ENCODE assay signal across 18 cellular contexts in the genomic region with DNA sequence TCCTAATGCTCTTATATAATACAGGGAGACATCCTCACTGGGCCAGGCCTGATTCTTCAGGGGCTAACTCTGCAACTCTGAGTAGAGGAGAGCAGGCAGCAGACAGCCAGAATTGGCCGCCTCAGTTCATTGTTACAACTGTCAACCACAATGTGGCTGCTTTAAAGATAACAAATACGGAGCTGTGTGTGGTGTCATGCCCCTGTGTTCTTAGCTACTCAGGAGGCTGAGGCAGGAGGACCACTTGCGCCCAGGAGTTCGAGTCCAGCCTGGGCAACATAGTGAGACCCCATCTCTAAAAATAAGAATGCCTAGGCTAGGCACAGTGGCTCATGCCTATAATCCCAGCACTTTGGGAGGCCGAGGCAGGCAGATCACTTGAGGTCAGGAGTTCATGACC. TPM values are rescaled to one million over a fixed set of nuclear protein-coding genes. Genes with fewer than 3 reads are reported as not detected.
DNase-seq lines count a peak whose midpoint lies in the region; ATAC-seq and TF ChIP-seq lines count a peak whose summit lies in the region.
"Had no signal": no experiment of that assay in that cellular context is flagged by ENCODE, and none has a peak within 500 bp of the region (broad histone marks: within the 10 kb centered on the region; RNA-seq: fewer than 3 reads in every experiment).

No MANE protein-coding gene starts in this region.

- peaks cover 28% of the 10 kb centered on the region for H3K4me1 ChIP-seq in OCI-LY7 (ENCODE audit: insufficient read depth, low read length, poor library complexity, severe bottlenecking)

- peaks cover 30% of the 10 kb centered on the region for H3K36me3 Mint-ChIP-seq in activated naive CD4-positive, alpha-beta T cell treated with anti-CD3 and anti-CD28 coated beads for 36 hours (ENCODE audit: low read depth)
- peaks cover 46% of the 10 kb centered on the region for H3K36me3 Mint-ChIP-seq in activated naive CD8-positive, alpha-beta T cell treated with anti-CD3 and anti-CD28 coated beads, Interleukin-2, amount 10 ng/mL, durations not matched to agents 7 days and 5 days

- CTCF ChIA-PET in activated naive CD4-positive, alpha-beta T cell treated with anti-CD3 and anti-CD28 coated beads for 36 hours (lab: Charles Lee), result interaction anchor here (4.2 kb wide), 1 partner anchor 27 kb away, joined by 17 read pairs; no protein-coding TSS in a partner anchor
- CTCF ChIA-PET in OCI-LY7 (lab: Charles Lee; ENCODE audit: unreplicated experiment), result no interaction called here

- no peaks in the 10 kb centered on the region for H3K9me3 ChIP-seq in OCI-LY7 (ENCODE audit: low read length)

- peaks cover 31% of the 10 kb centered on the region for H3K79me2 ChIP-seq in OCI-LY7 (ENCODE audit: insufficient read depth, low read depth, low read length)

- no peak overlapping the region for H3K27ac ChIP-seq in OCI-LY7 (ENCODE audit: low read depth, low read length, poor library complexity, severe bottlenecking)

- no peaks in the 10 kb centered on the region for H3K9me3 Mint-ChIP-seq in activated naive CD4-positive, alpha-beta T cell treated with anti-CD3 and anti-CD28 coated beads for 36 hours
- no peaks in the 10 kb centered on the region for H3K9me3 Mint-ChIP-seq in activated naive CD8-positive, alpha-beta T cell treated with anti-CD3 and anti-CD28 coated beads, Interleukin-2, amount 10 ng/mL, durations not matched to agents 7 days and 5 days
- no peaks in the 10 kb centered on the region for H3K9me3 Mint-ChIP-seq in stimulated activated naive CD8-positive, alpha-beta T cell treated with anti-CD3 and anti-CD28 coated beads, Interleukin-15, amount 100 ng/mL, for 72 hours

- intact Hi-C loops in activated naive CD4-positive, alpha-beta T cell treated with anti-CD3 and anti-CD28 coated beads for 36 hours (cut with micrococcal nuclease), result loop anchor here (1.0 to 2.0 kb wide), 2 partner anchors 34 to 127 kb away; a partner anchor contains a TSS
- intact Hi-C loops in OCI-LY7 (cut with micrococcal nuclease; ENCODE audit: unreplicated experiment), result no loop called here

- H3K27ac Mint-ChIP-seq in activated naive CD4-positive, alpha-beta T cell treated with anti-CD3 and anti-CD28 coated beads for 36 hours, result peak overlapping the region; percentile 41
- H3K27ac Mint-ChIP-seq in activated naive CD8-positive, alpha-beta T cell treated with anti-CD3 and anti-CD28 coated beads, Interleukin-2, amount 10 ng/mL, durations not matched to agents 7 days and 5 days, result peak overlapping the region; percentile 99
- peak overlapping the region; percentile 93 to 99 for H3K27ac Mint-ChIP-seq in stimulated activated naive CD8-positive, alpha-beta T cell treated with anti-CD3 and anti-CD28 coated beads, Interleukin-15, amount 100 ng/mL, for 72 hours

- H4K20me1 ChIP-seq in OCI-LY7 (ENCODE audit: insufficient read depth, low read length), result no peaks in the 10 kb centered on the region

- H3K36me3 ChIP-seq in OCI-LY7 (ENCODE audit: insufficient read depth, low read length), result peaks cover 67% of the 10 kb centered on the region

- peaks cover 44% of the 10 kb centered on the region for H3K4me1 Mint-ChIP-seq in activated naive CD4-positive, alpha-beta T cell treated with anti-CD3 and anti-CD28 coated beads for 36 hours (ENCODE audit: low read depth)
- peaks cover 34% of the 10 kb centered on the region for H3K4me1 Mint-ChIP-seq in activated naive CD8-positive, alpha-beta T cell treated with anti-CD3 and anti-CD28 coated beads, Interleukin-2, amount 10 ng/mL, durations not matched to agents 7 days and 5 days
- H3K4me1 Mint-ChIP-seq in stimulated activated naive CD8-positive, alpha-beta T cell treated with anti-CD3 and anti-CD28 coated beads, Interleukin-15, amount 100 ng/mL, for 72 hours, result peaks cover 46% of the 10 kb centered on the region

- POLR2A ChIA-PET in OCI-LY7 (lab: Charles Lee), result interaction anchor here (0.6 to 2.0 kb wide), 2 partner anchors 31 to 34 kb away, joined by 3 to 7 read pairs; a partner anchor contains a TSS
- POLR2A ChIA-PET in activated naive CD8-positive, alpha-beta T cell treated with anti-CD3 and anti-CD28 coated beads, Interleukin-2, amount 10 ng/mL, durations not matched to agents 7 days and 5 days (lab: Charles Lee), result interaction anchor here (0.8 to 3.7 kb wide), 8 partner anchors 17 to 464 kb away, joined by 3 to 30 read pairs (median 10); a partner anchor contains a TSS

- peak overlapping the region; percentile 90 for H3K4me2 ChIP-seq in OCI-LY7 (ENCODE audit: low read length)

- peak; percentile 45 for ATAC-seq in activated naive CD8-positive, alpha-beta T cell treated with anti-CD3 and anti-CD28 coated beads, Interleukin-2, amount 10 ng/mL, durations not matched to agents 7 days and 5 days (ENCODE audit: low read depth)
- peak; percentile 32 for ATAC-seq in stimulated activated naive CD8-positive, alpha-beta T cell treated with anti-CD3 and anti-CD28 coated beads, Interleukin-15, amount 100 ng/mL, for 72 hours
- no peak for ATAC-seq in HG02763 (IDR thresholded peaks at IDR 0.05; ENCODE audit: unreplicated experiment)
- ATAC-seq: PC-3, sciatic nerve had no signal

- peak overlapping the region; percentile 98 for H3K4me3 Mint-ChIP-seq in activated naive CD4-positive, alpha-beta T cell treated with anti-CD3 and anti-CD28 coated beads for 36 hours
- peak overlapping the region; percentile 99 for H3K4me3 Mint-ChIP-seq in activated naive CD8-positive, alpha-beta T cell treated with anti-CD3 and anti-CD28 coated beads, Interleukin-2, amount 10 ng/mL, durations not matched to agents 7 days and 5 days
- peak overlapping the region; percentile 78 to 92 for H3K4me3 Mint-ChIP-seq in stimulated activated naive CD8-positive, alpha-beta T cell treated with anti-CD3 and anti-CD28 coated beads, Interleukin-15, amount 100 ng/mL, for 72 hours

- no peak for TF ChIP-seq CTCF in OCI-LY7 (conservative IDR thresholded peaks at IDR 0.05; ENCODE audit: low read length)

- no peak for DNase-seq in activated naive CD4-positive, alpha-beta T cell treated with anti-CD3 and anti-CD28 coated beads for 36 hours
- DNase-seq in activated naive CD4-positive, alpha-beta T cell (lab: John Stamatoyannopoulos, UW), result no peak
- no peak for DNase-seq in OCI-LY7 (ENCODE audit: low spot score)
- DNase-seq in activated naive CD8-positive, alpha-beta T cell treated with anti-CD3 and anti-CD28 coated beads, Interleukin-2, amount 10 ng/mL, durations not matched to agents 7 days and 5 days, result no peak
- no peak for DNase-seq in stimulated activated naive CD8-positive, alpha-beta T cell treated with anti-CD3 and anti-CD28 coated beads, Interleukin-15, amount 100 ng/mL, for 72 hours
- no peak for DNase-seq in DMS53 (lab: John Stamatoyannopoulos, UW)
- no peak for DNase-seq in medulla oblongata (ENCODE audit: extremely low spot score)
- DNase-seq: activated CD4-positive, CD25-positive, alpha-beta regulatory T cell treated with anti-CD3 and anti-CD28 coated beads, Interleukin-2, amount 50 U/mL, for 72 hours; foreskin melanocyte; IMR-90; NCI-H345; PC-3; stimulated activated naive CD4-positive, alpha-beta T cell treated with Interleukin-2 at 50 U/mL for 16 hours had no signal

- H3K27me3 Mint-ChIP-seq in activated naive CD4-positive, alpha-beta T cell treated with anti-CD3 and anti-CD28 coated beads for 36 hours (ENCODE audit: low read depth), result no peaks in the 10 kb centered on the region
- no peaks in the 10 kb centered on the region for H3K27me3 Mint-ChIP-seq in activated naive CD8-positive, alpha-beta T cell treated with anti-CD3 and anti-CD28 coated beads, Interleukin-2, amount 10 ng/mL, durations not matched to agents 7 days and 5 days
- no peaks in the 10 kb centered on the region for H3K27me3 Mint-ChIP-seq in stimulated activated naive CD8-positive, alpha-beta T cell treated with anti-CD3 and anti-CD28 coated beads, Interleukin-15, amount 100 ng/mL, for 72 hours

- no TSS peak for BruUV-seq in OCI-LY7 (replicated peaks; lab: Mats Ljungman, UMichigan)

- H3K4me3 ChIP-seq in OCI-LY7 (ENCODE audit: low read depth, low read length, poor library complexity, severe bottlenecking), result peak overlapping the region; percentile 85

- no peaks in the 10 kb centered on the region for H3K9me2 ChIP-seq in OCI-LY7 (ENCODE audit: insufficient read depth, low read length)

- H2AFZ ChIP-seq in OCI-LY7 (ENCODE audit: low read length), result no peak overlapping the region

RNA-seq across cellular contexts. Expression of a gene that starts 34.3 kb away (rescaled TPM):
- total RNA-seq in activated naive CD4-positive, alpha-beta T cell treated with anti-CD3 and anti-CD28 coated beads for 36 hours, result 10 to 100 TPM; 43.4 to 46.9 TPM
- 28.6 and 31.6 TPM in 2 replicates for total RNA-seq in OCI-LY7 (2014; rRNA removed; shearing (Covaris generic))
- total RNA-seq in OCI-LY7 (2022), result 68.9 and 74.4 TPM in 2 replicates
- 10 to 100 TPM; 82.9 to 84.5 TPM for total RNA-seq in activated naive CD8-positive, alpha-beta T cell treated with anti-CD3 and anti-CD28 coated beads, Interleukin-2, amount 10 ng/mL, durations not matched to agents 7 days and 5 days

RNA-seq across cellular contexts. Expression of a gene that starts 39.7 kb away (rescaled TPM):
- total RNA-seq in activated naive CD4-positive, alpha-beta T cell treated with anti-CD3 and anti-CD28 coated beads for 36 hours, result not detected
- total RNA-seq in OCI-LY7 (2014; rRNA removed; shearing (Covaris generic)), result not detected in 2 replicates
- not detected in 2 replicates for total RNA-seq in OCI-LY7 (2022)
- not detected for total RNA-seq in activated naive CD8-positive, alpha-beta T cell treated with anti-CD3 and anti-CD28 coated beads, Interleukin-2, amount 10 ng/mL, durations not matched to agents 7 days and 5 days
- total RNA-seq: cardiac septum, H1, IMR-90, lung microvascular endothelial cell, PC-3, sciatic nerve had no signal

RNA-seq across cellular contexts. Expression of a gene that starts 51.7 kb away (rescaled TPM):
- total RNA-seq in activated naive CD4-positive, alpha-beta T cell treated with anti-CD3 and anti-CD28 coated beads for 36 hours, result not detected
- not detected in 2 replicates for total RNA-seq in OCI-LY7 (2014; rRNA removed; shearing (Covaris generic))
- total RNA-seq in OCI-LY7 (2022), result not detected in 2 replicates
- not detected for total RNA-seq in activated naive CD8-positive, alpha-beta T cell treated with anti-CD3 and anti-CD28 coated beads, Interleukin-2, amount 10 ng/mL, durations not matched to agents 7 days and 5 days
- total RNA-seq: cardiac septum, H1, lung microvascular endothelial cell, PC-3 had no signal

RNA-seq across cellular contexts. Expression of a gene that starts 52.2 kb away (rescaled TPM):
- total RNA-seq in activated naive CD4-positive, alpha-beta T cell treated with anti-CD3 and anti-CD28 coated beads for 36 hours, result 100 to 1,000 TPM; 107 to 113 TPM
- total RNA-seq in OCI-LY7 (2014; rRNA removed; shearing (Covaris generic)), result 171 and 178 TPM in 2 replicates
- total RNA-seq in OCI-LY7 (2022), result 170 and 177 TPM in 2 replicates
- 100 to 1,000 TPM; 123 to 125 TPM for total RNA-seq in activated naive CD8-positive, alpha-beta T cell treated with anti-CD3 and anti-CD28 coated beads, Interleukin-2, amount 10 ng/mL, durations not matched to agents 7 days and 5 days

Comparison
In these comparisons a context has a peak if more than half of its experiments do, and no peak if none do; other contexts are left out.
1. H3K27ac Mint-ChIP-seq: peak in every context shown above with its lines; median percentile 99 in activated naive CD8-positive, alpha-beta T cell treated with anti-CD3 and anti-CD28 coated beads, Interleukin-2, amount 10 ng/mL, durations not matched to agents 7 days and 5 days; 96 in stimulated activated naive CD8-positive, alpha-beta T cell treated with anti-CD3 and anti-CD28 coated beads, Interleukin-15, amount 100 ng/mL, for 72 hours; 41 in activated naive CD4-positive, alpha-beta T cell treated with anti-CD3 and anti-CD28 coated beads for 36 hours.